Comparison of ENCODE assay signal across 1 cellular context in the genomic region with DNA sequence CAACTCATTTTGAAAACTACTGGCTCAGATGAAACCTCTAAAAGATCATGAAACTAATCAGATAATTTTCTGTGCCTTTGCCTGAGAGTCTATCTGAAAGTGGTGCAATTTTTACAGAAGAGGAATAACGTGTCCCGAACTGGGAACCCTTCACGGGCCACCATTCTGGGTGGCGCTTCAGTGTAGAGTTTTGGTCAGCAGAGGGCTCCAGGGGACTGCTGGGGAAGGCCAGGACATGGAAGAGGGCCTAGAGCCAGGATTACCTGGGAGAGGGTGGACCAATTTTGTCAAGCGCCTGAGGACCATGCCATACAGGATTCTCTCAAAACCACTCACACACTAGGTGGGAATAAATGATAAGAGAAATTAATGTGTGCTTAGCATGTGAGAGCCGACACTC.
TF ChIP-seq lines count a peak whose summit lies in the region.

No MANE protein-coding gene starts in this region.

TF ChIP-seq in H1, 55 proteins besides CTCF, POLR2A, EP300 and RAD21 (continued from another document):
- TF ChIP-seq SUZ12 (IDR thresholded peaks at IDR 0.05; ENCODE audit: low read length) (no peak), RXRA (IDR thresholded peaks at IDR 0.05; ENCODE audit: insufficient read depth, low read depth, low read length) (no peak), HDAC2 (IDR thresholded peaks at IDR 0.05; ENCODE audit: borderline replicate concordance in 1 of 2, low read depth in 2 of 2, low read length in 2 of 2) (no peak), KDM1A (IDR thresholded peaks at IDR 0.05; ENCODE audit: borderline replicate concordance, low read length) (no peak), ASH2L (IDR thresholded peaks at IDR 0.05; ENCODE audit: low read length) (no peak), RBBP5 (IDR thresholded peaks at IDR 0.05; ENCODE audit: borderline replicate concordance, low read depth, low read length) (no peak), BCL11A (IDR thresholded peaks at IDR 0.05; ENCODE audit: low read depth in 2 of 2, low read length in 2 of 2) (no peak), HDAC6 (IDR thresholded peaks at IDR 0.05; ENCODE audit: low read depth, low read length) (no peak)
- TF ChIP-seq, protein P1, sequence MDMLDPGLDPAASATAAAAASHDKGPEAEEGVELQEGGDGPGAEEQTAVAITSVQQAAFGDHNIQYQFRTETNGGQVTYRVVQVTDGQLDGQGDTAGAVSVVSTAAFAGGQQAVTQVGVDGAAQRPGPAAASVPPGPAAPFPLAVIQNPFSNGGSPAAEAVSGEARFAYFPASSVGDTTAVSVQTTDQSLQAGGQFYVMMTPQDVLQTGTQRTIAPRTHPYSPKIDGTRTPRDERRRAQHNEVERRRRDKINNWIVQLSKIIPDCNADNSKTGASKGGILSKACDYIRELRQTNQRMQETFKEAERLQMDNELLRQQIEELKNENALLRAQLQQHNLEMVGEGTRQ (IDR thresholded peaks at IDR 0.05; ENCODE audit: low read length), result no peak
- TF ChIP-seq, protein P2, sequence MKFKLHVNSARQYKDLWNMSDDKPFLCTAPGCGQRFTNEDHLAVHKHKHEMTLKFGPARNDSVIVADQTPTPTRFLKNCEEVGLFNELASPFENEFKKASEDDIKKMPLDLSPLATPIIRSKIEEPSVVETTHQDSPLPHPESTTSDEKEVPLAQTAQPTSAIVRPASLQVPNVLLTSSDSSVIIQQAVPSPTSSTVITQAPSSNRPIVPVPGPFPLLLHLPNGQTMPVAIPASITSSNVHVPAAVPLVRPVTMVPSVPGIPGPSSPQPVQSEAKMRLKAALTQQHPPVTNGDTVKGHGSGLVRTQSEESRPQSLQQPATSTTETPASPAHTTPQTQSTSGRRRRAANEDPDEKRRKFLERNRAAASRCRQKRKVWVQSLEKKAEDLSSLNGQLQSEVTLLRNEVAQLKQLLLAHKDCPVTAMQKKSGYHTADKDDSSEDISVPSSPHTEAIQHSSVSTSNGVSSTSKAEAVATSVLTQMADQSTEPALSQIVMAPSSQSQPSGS (IDR thresholded peaks at IDR 0.05; ENCODE audit: low read length), result no peak
- TF ChIP-seq, protein P3, sequence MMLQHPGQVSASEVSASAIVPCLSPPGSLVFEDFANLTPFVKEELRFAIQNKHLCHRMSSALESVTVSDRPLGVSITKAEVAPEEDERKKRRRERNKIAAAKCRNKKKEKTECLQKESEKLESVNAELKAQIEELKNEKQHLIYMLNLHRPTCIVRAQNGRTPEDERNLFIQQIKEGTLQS (IDR thresholded peaks at IDR 0.05; ENCODE audit: insufficient read depth, low read depth, low read length), result no peak
